ENCODE assay signal across 9 cellular contexts in the genomic region with DNA sequence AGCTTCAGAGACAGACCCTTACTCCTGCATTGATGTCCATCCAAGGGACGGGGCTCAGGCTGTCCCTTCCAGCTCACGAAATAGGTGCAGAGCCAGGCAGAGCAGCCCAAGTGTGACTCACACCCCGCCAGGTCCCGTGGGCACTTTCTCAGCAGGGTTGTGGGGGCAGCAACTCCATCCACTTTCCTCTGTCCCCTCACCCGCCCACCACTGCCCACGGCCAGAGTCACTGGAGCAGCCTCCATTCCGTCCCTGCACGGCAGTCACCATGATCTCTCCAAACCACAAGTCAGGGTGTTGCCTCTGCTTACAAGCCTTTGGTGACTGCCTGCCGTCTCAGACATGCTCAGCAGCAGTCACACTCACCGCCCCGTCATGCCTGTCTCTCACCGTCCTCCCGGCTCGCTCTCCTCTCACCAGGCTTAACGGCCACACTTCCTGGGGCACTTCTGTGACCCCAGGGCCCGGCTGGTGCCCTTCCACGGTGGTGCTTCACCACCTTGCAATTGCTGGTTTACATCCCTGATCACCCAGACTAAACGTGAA. TPM values are rescaled to one million over a fixed set of nuclear protein-coding genes. Genes with fewer than 3 reads are reported as not detected.
DNase-seq lines count a peak whose midpoint lies in the region; ATAC-seq, FAIRE-seq and TF ChIP-seq lines count a peak whose summit lies in the region.
"Had no signal": no experiment of that assay in that cellular context is flagged by ENCODE, and none has a peak within 500 bp of the region (broad histone marks: within the 10 kb centered on the region; RNA-seq: fewer than 3 reads in every experiment).

No MANE protein-coding gene starts in this region.

- peak overlapping the region; percentile 37 for H3K4me2 ChIP-seq in keratinocyte (ENCODE audit: control insufficient read depth, extremely low read depth, insufficient read depth, low read depth, low read length)

- H3K9me1 ChIP-seq in keratinocyte (ENCODE audit: control insufficient read depth, extremely low read depth, insufficient read depth, low read length): peaks cover 4% of the 10 kb centered on the region

- H3K27ac Mint-ChIP-seq in stimulated activated effector memory CD8-positive, alpha-beta T cell treated with anti-CD3 and anti-CD28 coated beads, Interleukin-12 subunit alpha, Interleukin-12 subunit beta, amount 100 ng/mL, for 72 hours: peak overlapping the region; percentile 80

- H3K36me3 ChIP-seq in keratinocyte (ENCODE audit: control insufficient read depth in 2 of 2, extremely low read depth in 1 of 2, insufficient read depth in 2 of 2, low read length in 2 of 2): no peaks in the 10 kb centered on the region

- H3K4me1 Mint-ChIP-seq in activated T-cell treated with anti-CD3 and anti-CD28 coated beads, Interleukin-2, amount 50 U/mL, for 4 hours (ENCODE audit: low read depth): peaks cover 33% of the 10 kb centered on the region
- peaks cover 30% of the 10 kb centered on the region for H3K4me1 Mint-ChIP-seq in stimulated activated effector memory CD8-positive, alpha-beta T cell treated with anti-CD3 and anti-CD28 coated beads, Interleukin-12 subunit alpha, Interleukin-12 subunit beta, amount 100 ng/mL, for 72 hours

- H3K4me3 ChIP-seq in keratinocyte (ENCODE audit: control insufficient read depth in 2 of 3, extremely low read depth in 1 of 3, insufficient read depth in 2 of 3, low read depth in 1 of 3, low read length in 3 of 3): no peak overlapping the region

- no peak for TF ChIP-seq CTCF in keratinocyte (optimal IDR thresholded peaks at IDR 0.05 in 1 of 3, IDR thresholded peaks at IDR 0.05 in 1 of 3, conservative IDR thresholded peaks at IDR 0.05 in 1 of 3; ENCODE audit: extremely low read depth in 1 of 3, insufficient read depth in 2 of 3, low read length in 3 of 3)

- no peaks in the 10 kb centered on the region for H3K27me3 Mint-ChIP-seq in activated T-cell treated with anti-CD3 and anti-CD28 coated beads, Interleukin-2, amount 50 U/mL, for 4 hours (ENCODE audit: low read depth)

- ATAC-seq in activated T-cell treated with anti-CD3 and anti-CD28 coated beads, Interleukin-2, amount 50 U/mL, for 4 hours: peak; percentile 86 to 93
- ATAC-seq in stimulated activated effector memory CD8-positive, alpha-beta T cell treated with anti-CD3 and anti-CD28 coated beads, Interleukin-12 subunit alpha, Interleukin-12 subunit beta, amount 100 ng/mL, for 72 hours: peak; percentile 88
- ATAC-seq in GM21619 (IDR thresholded peaks at IDR 0.05; ENCODE audit: unreplicated experiment) (no peak), HG03378 (IDR thresholded peaks at IDR 0.05; ENCODE audit: unreplicated experiment) (no peak)

- FAIRE-seq in keratinocyte (lab: Jason Lieb, UNC): peak; percentile 94

- H3K79me2 ChIP-seq in keratinocyte (ENCODE audit: control insufficient read depth, insufficient read depth, low read length): no peaks in the 10 kb centered on the region

- H3K27me3 ChIP-seq in keratinocyte (ENCODE audit: control insufficient read depth, extremely low read depth, insufficient read depth, low read length): no peaks in the 10 kb centered on the region

- H4K20me1 ChIP-seq in keratinocyte (ENCODE audit: control insufficient read depth, extremely low read depth, insufficient read depth, low read length): no peaks in the 10 kb centered on the region

- peak overlapping the region; percentile 64 for H2AFZ ChIP-seq in keratinocyte (ENCODE audit: control insufficient read depth, low read length)

- dilution Hi-C loops in keratinocyte (cut with MboI; ENCODE audit: extremely low pct_ligation_motif_present, low sequenced_read_pairs): no loop called here

- H3K9me3 ChIP-seq in keratinocyte (ENCODE audit: control insufficient read depth, low read depth, low read length): no peaks in the 10 kb centered on the region

- peak overlapping the region; percentile 100 for H3K27ac ChIP-seq in keratinocyte (ENCODE audit: control insufficient read depth, insufficient read depth, low read length)

- peaks cover 2% of the 10 kb centered on the region for H3K36me3 Mint-ChIP-seq in activated T-cell treated with anti-CD3 and anti-CD28 coated beads, Interleukin-2, amount 50 U/mL, for 4 hours (ENCODE audit: insufficient read depth)
- H3K36me3 Mint-ChIP-seq in stimulated activated effector memory CD8-positive, alpha-beta T cell treated with anti-CD3 and anti-CD28 coated beads, Interleukin-12 subunit alpha, Interleukin-12 subunit beta, amount 100 ng/mL, for 72 hours: peaks cover 10% of the 10 kb centered on the region

- H3K9me3 Mint-ChIP-seq in activated T-cell treated with anti-CD3 and anti-CD28 coated beads, Interleukin-2, amount 50 U/mL, for 4 hours: peaks cover 3% of the 10 kb centered on the region
- H3K9me3 Mint-ChIP-seq in stimulated activated effector memory CD8-positive, alpha-beta T cell treated with anti-CD3 and anti-CD28 coated beads, Interleukin-12 subunit alpha, Interleukin-12 subunit beta, amount 100 ng/mL, for 72 hours: no peaks in the 10 kb centered on the region

- H3K4me3 Mint-ChIP-seq in activated T-cell treated with anti-CD3 and anti-CD28 coated beads, Interleukin-2, amount 50 U/mL, for 4 hours: peak overlapping the region; percentile 73
- H3K4me3 Mint-ChIP-seq in stimulated activated effector memory CD8-positive, alpha-beta T cell treated with anti-CD3 and anti-CD28 coated beads, Interleukin-12 subunit alpha, Interleukin-12 subunit beta, amount 100 ng/mL, for 72 hours: peak overlapping the region; percentile 68

- H3K4me1 ChIP-seq in keratinocyte (ENCODE audit: control insufficient read depth, extremely low read depth, insufficient read depth, low read length): peaks cover 60% of the 10 kb centered on the region

- DNase-seq in MV-4-11 (lab: John Stamatoyannopoulos, UW) (peak; percentile 62), keratinocyte (ENCODE audit: low read depth, low spot score) (no peak), D341Med (ENCODE audit: low spot score) (no peak), NCI-H1092 treated with DMSO at 0.1 percent for 48 hours (lab: John Stamatoyannopoulos, UW) (no peak)
- DNase-seq in activated T-cell treated with anti-CD3 and anti-CD28 coated beads, Interleukin-2, amount 50 U/mL, for 4 hours: peak; percentile 33
- peak in 1 of 2 donors; percentile 14 for DNase-seq in stimulated activated effector memory CD8-positive, alpha-beta T cell treated with anti-CD3 and anti-CD28 coated beads, Interleukin-12 subunit alpha, Interleukin-12 subunit beta, amount 100 ng/mL, for 72 hours (ENCODE audit: low spot score in 2 of 2)

- H3K9ac ChIP-seq in keratinocyte (ENCODE audit: control insufficient read depth, extremely low read depth, insufficient read depth, low read length): peak overlapping the region; percentile 91

RNA-seq across cellular contexts. Expression of a gene that starts 39.3 kb away (rescaled TPM):
- total RNA-seq in activated T-cell treated with anti-CD3 and anti-CD28 coated beads, Interleukin-2, amount 50 U/mL, for 4 hours: not detected
- polyA plus RNA-seq in keratinocyte: 7.6 to 20.2 TPM (median 14.1 TPM) in 3 replicates
- polyA plus RNA-seq in keratinocyte (2011; ENCODE audit: low read depth): 16.6 TPM
- polyA plus RNA-seq in keratinocyte (2011; cell fraction: cytosol; rRNA removed): 10.4 and 31.2 TPM in 2 replicates
- polyA plus RNA-seq in keratinocyte (2011; cell fraction: nucleus; rRNA removed): 11.9 and 17.6 TPM in 2 replicates
- 15.7 and 23.6 TPM in 2 replicates for polyA plus RNA-seq in keratinocyte (2012; ENCODE audit: low replicate concordance)
- polyA minus RNA-seq in keratinocyte: 2.7 to 5.2 TPM (median 4.4 TPM) in 3 replicates
- polyA minus RNA-seq in keratinocyte (2011; cell fraction: cytosol; rRNA and poly(A)+ RNA removed): 17.1 TPM
- 4.6 and 6.0 TPM in 2 replicates for polyA minus RNA-seq in keratinocyte (2011; cell fraction: nucleus; rRNA and poly(A)+ RNA removed)
- total RNA-seq: T-helper 1 cell treated with Interleukin-12 subunit alpha and Interleukin-12 subunit beta and Interleukin-4 antibody, amounts not matched to agents 30 ng/mL and 1 ng/mL, for 36 hours had no signal

Comparison
In these comparisons a context has a peak if more than half of its experiments do, and no peak if none do; other contexts are left out.
1. DNase-seq: peak in MV-4-11 (single experiment) and activated T-cell treated with anti-CD3 and anti-CD28 coated beads, Interleukin-2, amount 50 U/mL, for 4 hours (single experiment); none in keratinocyte (single experiment), D341Med (single experiment) and NCI-H1092 treated with DMSO at 0.1 percent for 48 hours (single experiment).
2. ATAC-seq: peak in activated T-cell treated with anti-CD3 and anti-CD28 coated beads, Interleukin-2, amount 50 U/mL, for 4 hours (2 of 2) and stimulated activated effector memory CD8-positive, alpha-beta T cell treated with anti-CD3 and anti-CD28 coated beads, Interleukin-12 subunit alpha, Interleukin-12 subunit beta, amount 100 ng/mL, for 72 hours (single experiment); none in GM21619 (single experiment) and HG03378 (single experiment).